In the genomic region with DNA sequence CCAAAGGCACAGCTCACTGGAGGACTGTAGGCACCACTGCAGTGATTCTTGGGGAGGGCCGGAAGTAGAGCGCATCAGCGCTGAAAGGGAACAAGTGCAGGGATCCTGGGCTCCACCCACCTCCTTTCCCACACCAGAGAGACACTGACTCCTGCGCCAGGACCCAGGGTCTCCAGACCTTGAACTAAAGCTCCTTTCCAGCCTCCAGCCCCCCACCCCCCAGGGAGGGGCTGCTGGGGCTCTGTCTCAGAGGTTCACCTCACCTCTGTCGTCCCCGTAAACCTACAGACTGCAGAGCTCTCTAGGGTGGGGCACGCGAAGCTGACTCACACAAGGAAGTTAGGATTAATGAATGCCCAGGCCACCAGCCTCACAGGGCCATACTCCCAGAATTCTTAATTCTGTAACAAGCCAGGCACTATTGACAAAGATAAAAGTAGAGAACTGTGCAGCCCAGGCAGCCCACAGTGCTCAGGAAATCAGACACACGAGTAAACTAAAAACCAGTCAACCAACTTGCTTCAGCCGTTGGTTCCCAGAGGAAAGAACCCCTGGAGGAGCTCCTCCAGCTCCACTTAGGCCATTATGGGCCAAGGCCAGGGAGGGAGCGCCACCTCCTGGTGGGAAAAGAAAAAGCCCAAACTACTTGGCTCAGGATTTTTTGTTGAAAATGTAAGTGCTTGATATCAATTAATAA, we compare ENCODE assay signal across 8 cellular contexts. TPM values are rescaled to one million over a fixed set of nuclear protein-coding genes. Genes with fewer than 3 reads are reported as not detected.
DNase-seq lines count a peak whose midpoint lies in the region; ATAC-seq, FAIRE-seq and TF ChIP-seq lines count a peak whose summit lies in the region.

No MANE protein-coding gene starts in this region.

- no peak for FAIRE-seq in urothelium cell line (lab: Jason Lieb, UNC)

- TF ChIP-seq EP300 in Ishikawa (IDR thresholded peaks at IDR 0.05; ENCODE audit: borderline replicate concordance) (no peak), ovary (IDR thresholded peaks at IDR 0.05) (no peak)

- 51 to 59% (median 58%) methylated on average over 11 of the region's 11 CpGs for WGBS in ovary, 3 donors

- DNase-seq in DMS 273 treated with DMSO at 0.1 percent for 48 hours (lab: John Stamatoyannopoulos, UW) (peak; percentile 40), RWPE2 (ENCODE audit: low spot score) (no peak), germinal center (ENCODE audit: low spot score) (peak; percentile 23), ovary (peak; percentile 32 to 76 (median 61)), urothelium cell line (ENCODE audit: low spot score) (peak; percentile 63)
- peak; percentile 3 to 44 (median 18) for DNase-seq in activated naive CD4-positive, alpha-beta T cell (lab: John Stamatoyannopoulos, UW)

- H3K4me1 ChIP-seq in RWPE2 (ENCODE audit: insufficient read depth, poor library complexity, severe bottlenecking) (peaks cover 7% of the 10 kb centered on the region), ovary (ENCODE audit: insufficient read depth) (no peaks in the 10 kb centered on the region)

- no peak for TF ChIP-seq POLR2A in ovary (IDR thresholded peaks at IDR 0.05)

- H3K27ac ChIP-seq in RWPE2 (ENCODE audit: poor library complexity, severe bottlenecking) (no peak overlapping the region), ovary (no peak overlapping the region)

- H3K4me3 ChIP-seq in RWPE2 (ENCODE audit: severe bottlenecking) (no peak overlapping the region), ovary (no peak overlapping the region)

- H3K36me3 ChIP-seq in RWPE2 (ENCODE audit: low read depth) (no peaks in the 10 kb centered on the region), ovary (no peaks in the 10 kb centered on the region)

- H3K27me3 ChIP-seq in RWPE2 (ENCODE audit: insufficient read depth, poor library complexity, severe bottlenecking) (no peaks in the 10 kb centered on the region), ovary (no peaks in the 10 kb centered on the region)

- TF ChIP-seq RAD21 in Ishikawa (IDR thresholded peaks at IDR 0.05; ENCODE audit: low read depth) = peak; percentile 98

- H3K9me3 ChIP-seq in RWPE2 (ENCODE audit: severe bottlenecking) (no peaks in the 10 kb centered on the region), ovary (no peaks in the 10 kb centered on the region)

- ATAC-seq in RWPE2 (ENCODE audit: low read depth) (peak; percentile 77), GM18907 (IDR thresholded peaks at IDR 0.05; ENCODE audit: unreplicated experiment) (no peak)

- intact Hi-C loops in ovary (cut with DNase I) = loop anchor here in 3 of 4 donors (5.0 to 10.0 kb wide), 3 partner anchors 301 to 346 kb away; no protein-coding TSS in a partner anchor

- peak; percentile 96 for TF ChIP-seq CTCF in RWPE2 (IDR thresholded peaks at IDR 0.05; ENCODE audit: poor library complexity, severe bottlenecking)
- peak; percentile 61 to 68 (median 63) for TF ChIP-seq CTCF in ovary (IDR thresholded peaks at IDR 0.05)

TF ChIP-seq in Ishikawa, 13 proteins besides CTCF, POLR2A, EP300 and RAD21:
- TF ChIP-seq TAF1 (IDR thresholded peaks at IDR 0.05; ENCODE audit: low read depth) (no peak), CEBPB (IDR thresholded peaks at IDR 0.05) (no peak), NFIC (IDR thresholded peaks at IDR 0.05) (no peak), TEAD4 (IDR thresholded peaks at IDR 0.05) (no peak), EGR1 (IDR thresholded peaks at IDR 0.05) (no peak), FOXM1 (IDR thresholded peaks at IDR 0.05; ENCODE audit: borderline replicate concordance, low read depth) (no peak), CREB1 (IDR thresholded peaks at IDR 0.05; ENCODE audit: low read depth) (no peak), YY1 (IDR thresholded peaks at IDR 0.05; ENCODE audit: low read depth) (no peak), TCF12 (IDR thresholded peaks at IDR 0.05; ENCODE audit: low read depth) (no peak), ZBTB7A (IDR thresholded peaks at IDR 0.05; ENCODE audit: low read depth) (no peak)
- TF ChIP-seq, protein P1, sequence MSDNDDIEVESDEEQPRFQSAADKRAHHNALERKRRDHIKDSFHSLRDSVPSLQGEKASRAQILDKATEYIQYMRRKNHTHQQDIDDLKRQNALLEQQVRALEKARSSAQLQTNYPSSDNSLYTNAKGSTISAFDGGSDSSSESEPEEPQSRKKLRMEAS (IDR thresholded peaks at IDR 0.05) = no peak
- TF ChIP-seq, protein P2, sequence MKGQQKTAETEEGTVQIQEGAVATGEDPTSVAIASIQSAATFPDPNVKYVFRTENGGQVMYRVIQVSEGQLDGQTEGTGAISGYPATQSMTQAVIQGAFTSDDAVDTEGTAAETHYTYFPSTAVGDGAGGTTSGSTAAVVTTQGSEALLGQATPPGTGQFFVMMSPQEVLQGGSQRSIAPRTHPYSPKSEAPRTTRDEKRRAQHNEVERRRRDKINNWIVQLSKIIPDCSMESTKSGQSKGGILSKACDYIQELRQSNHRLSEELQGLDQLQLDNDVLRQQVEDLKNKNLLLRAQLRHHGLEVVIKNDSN (IDR thresholded peaks at IDR 0.05) = no peak
- TF ChIP-seq, protein P3, sequence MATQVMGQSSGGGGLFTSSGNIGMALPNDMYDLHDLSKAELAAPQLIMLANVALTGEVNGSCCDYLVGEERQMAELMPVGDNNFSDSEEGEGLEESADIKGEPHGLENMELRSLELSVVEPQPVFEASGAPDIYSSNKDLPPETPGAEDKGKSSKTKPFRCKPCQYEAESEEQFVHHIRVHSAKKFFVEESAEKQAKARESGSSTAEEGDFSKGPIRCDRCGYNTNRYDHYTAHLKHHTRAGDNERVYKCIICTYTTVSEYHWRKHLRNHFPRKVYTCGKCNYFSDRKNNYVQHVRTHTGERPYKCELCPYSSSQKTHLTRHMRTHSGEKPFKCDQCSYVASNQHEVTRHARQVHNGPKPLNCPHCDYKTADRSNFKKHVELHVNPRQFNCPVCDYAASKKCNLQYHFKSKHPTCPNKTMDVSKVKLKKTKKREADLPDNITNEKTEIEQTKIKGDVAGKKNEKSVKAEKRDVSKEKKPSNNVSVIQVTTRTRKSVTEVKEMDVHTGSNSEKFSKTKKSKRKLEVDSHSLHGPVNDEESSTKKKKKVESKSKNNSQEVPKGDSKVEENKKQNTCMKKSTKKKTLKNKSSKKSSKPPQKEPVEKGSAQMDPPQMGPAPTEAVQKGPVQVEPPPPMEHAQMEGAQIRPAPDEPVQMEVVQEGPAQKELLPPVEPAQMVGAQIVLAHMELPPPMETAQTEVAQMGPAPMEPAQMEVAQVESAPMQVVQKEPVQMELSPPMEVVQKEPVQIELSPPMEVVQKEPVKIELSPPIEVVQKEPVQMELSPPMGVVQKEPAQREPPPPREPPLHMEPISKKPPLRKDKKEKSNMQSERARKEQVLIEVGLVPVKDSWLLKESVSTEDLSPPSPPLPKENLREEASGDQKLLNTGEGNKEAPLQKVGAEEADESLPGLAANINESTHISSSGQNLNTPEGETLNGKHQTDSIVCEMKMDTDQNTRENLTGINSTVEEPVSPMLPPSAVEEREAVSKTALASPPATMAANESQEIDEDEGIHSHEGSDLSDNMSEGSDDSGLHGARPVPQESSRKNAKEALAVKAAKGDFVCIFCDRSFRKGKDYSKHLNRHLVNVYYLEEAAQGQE (IDR thresholded peaks at IDR 0.05; ENCODE audit: low read depth) = no peak
TF ChIP-seq in Ishikawa: peak in this region for 0.

RNA-seq across cellular contexts. Expression of a gene that starts 45.1 kb away (rescaled TPM):
- total RNA-seq in ovary = 10 to 100 TPM; 28.6 to 50.8 (median 43.1) TPM
- 10 to 100 TPM; 44.1 to 96.2 TPM for polyA plus RNA-seq in ovary
